ENCODE assay signal across 21 cellular contexts in genomic region chr2:60529111-60529510, GRCh38. TPM values are rescaled to one million over a fixed set of nuclear protein-coding genes. Genes with fewer than 3 reads are reported as not detected.
DNase-seq lines count a peak whose midpoint lies in the region; ATAC-seq, FAIRE-seq and TF ChIP-seq lines count a peak whose summit lies in the region.
"Had no signal": no experiment of that assay in that cellular context is flagged by ENCODE, and none has a peak within 500 bp of the region (broad histone marks: within the 10 kb centered on the region; RNA-seq: fewer than 3 reads in every experiment).

No MANE protein-coding gene starts in this region.

- H3K27ac Mint-ChIP-seq in GM23338 (no peak overlapping the region), WTC11 (no peak overlapping the region)
- H3K27ac Mint-ChIP-seq in stimulated activated naive B cell treated with anti-CD40 and anti-IgM and Interleukin-4, amounts not matched to agents 10 μg/mL and 1 μg/mL and 100 μg/mL, for 72 hours = peak overlapping the region; percentile 90
- H3K27ac Mint-ChIP-seq: endodermal cell; stimulated activated naive CD8-positive, alpha-beta T cell treated with anti-CD3 and anti-CD28 coated beads, Interleukin-15, amount 100 ng/mL, for 72 hours had no signal

- H3K9me2 ChIP-seq in GM23338 (ENCODE audit: insufficient read depth) = no peaks in the 10 kb centered on the region
- no peaks in the 10 kb centered on the region for H3K9me2 ChIP-seq in SU-DHL-6 (replicated peaks; ENCODE audit: insufficient read depth, low read length)

- 0 out of 2 replicates have a peak, but pooled peaks cover 3% of the 10 kb centered on the region for H3K36me3 ChIP-seq in GM23338 (ENCODE audit: insufficient read depth)
- peaks cover 22% of the 10 kb centered on the region for H3K36me3 ChIP-seq in SU-DHL-6 (ENCODE audit: low read length)
- peaks cover 0 to 3% of the 10 kb centered on the region in 2 experiments for H3K36me3 ChIP-seq in keratinocyte (ENCODE audit: control insufficient read depth in 2 of 2, extremely low read depth in 1 of 2, insufficient read depth in 2 of 2, low read length in 2 of 2)
- H3K36me3 ChIP-seq in H7 (replicated peaks; ENCODE audit: control insufficient read depth, insufficient read depth, low read length) = peaks cover 1% of the 10 kb centered on the region; the same call in 1 of the 2 replicates
- H3K36me3 ChIP-seq: right atrium auricular region had no signal

- peaks cover 100% of the 10 kb centered on the region for H3K79me2 ChIP-seq in GM23338 (replicated peaks; ENCODE audit: insufficient read depth)
- peaks cover 100% of the 10 kb centered on the region for H3K79me2 ChIP-seq in SU-DHL-6 (ENCODE audit: insufficient read depth, low read length)
- H3K79me2 ChIP-seq in keratinocyte (ENCODE audit: control insufficient read depth, insufficient read depth, low read length) = peaks cover 29% of the 10 kb centered on the region

- H3K4me1 Mint-ChIP-seq in GM23338 (peaks cover 95% of the 10 kb centered on the region), WTC11 (peaks cover 92% of the 10 kb centered on the region)
- peaks cover 84 to 92% of the 10 kb centered on the region in 2 donors for H3K4me1 Mint-ChIP-seq in stimulated activated naive B cell treated with anti-CD40 and anti-IgM and Interleukin-4, amounts not matched to agents 10 μg/mL and 1 μg/mL and 100 μg/mL, for 72 hours

- peaks cover 9% of the 10 kb centered on the region for H3K27me3 Mint-ChIP-seq in GM23338 (ENCODE audit: insufficient read depth, low read depth, poor library complexity)
- H3K27me3 Mint-ChIP-seq in stimulated activated naive B cell treated with anti-CD40 and anti-IgM and Interleukin-4, amounts not matched to agents 10 μg/mL and 1 μg/mL and 100 μg/mL, for 72 hours = no peaks in the 10 kb centered on the region
- no peaks in the 10 kb centered on the region for H3K27me3 Mint-ChIP-seq in WTC11 (ENCODE audit: low read depth)

- POLR2A ChIA-PET in WTC11 (lab: Charles Lee) = interaction anchor here (0.7 kb wide), 1 partner anchor 25 kb away, joined by 3 read pairs; the partner anchor contains the start of gene BCL11A

- TF ChIP-seq CTCF in GM23338 (conservative IDR thresholded peaks at IDR 0.05; ENCODE audit: low read depth in 2 of 2) (no peak), SU-DHL-6 (IDR thresholded peaks at IDR 0.05; ENCODE audit: insufficient read depth, low read length, poor library complexity, severe bottlenecking) (no peak), keratinocyte (optimal IDR thresholded peaks at IDR 0.05 in 1 of 3, IDR thresholded peaks at IDR 0.05 in 1 of 3, conservative IDR thresholded peaks at IDR 0.05 in 1 of 3; ENCODE audit: extremely low read depth in 1 of 3, insufficient read depth in 2 of 3, low read length in 3 of 3) (no peak), WTC11 (IDR thresholded peaks at IDR 0.05) (no peak)

- peaks cover 35% of the 10 kb centered on the region for H4K20me1 ChIP-seq in GM23338 (replicated peaks; ENCODE audit: insufficient read depth)
- H4K20me1 ChIP-seq in SU-DHL-6 (ENCODE audit: low read depth, low read length) = peaks cover 54% of the 10 kb centered on the region
- no peaks in the 10 kb centered on the region for H4K20me1 ChIP-seq in keratinocyte (ENCODE audit: control insufficient read depth, extremely low read depth, insufficient read depth, low read length)

- H3K9me3 ChIP-seq in SU-DHL-6 (ENCODE audit: insufficient read depth, low read length) (no peaks in the 10 kb centered on the region), keratinocyte (ENCODE audit: control insufficient read depth, low read depth, low read length) (no peaks in the 10 kb centered on the region)
- H3K9me3 ChIP-seq: right atrium auricular region had no signal

- no peaks in the 10 kb centered on the region for H3K27me3 ChIP-seq in GM23338 (ENCODE audit: insufficient read depth)
- H3K27me3 ChIP-seq in SU-DHL-6 (ENCODE audit: low read length) = no peaks in the 10 kb centered on the region
- H3K27me3 ChIP-seq in keratinocyte (ENCODE audit: control insufficient read depth, extremely low read depth, insufficient read depth, low read length) = no peaks in the 10 kb centered on the region
- H3K27me3 ChIP-seq in H7 (ENCODE audit: control insufficient read depth, insufficient read depth, low read length) = no peaks in the 10 kb centered on the region
- H3K27me3 ChIP-seq: right atrium auricular region had no signal

- H3K4me1 ChIP-seq in GM23338 (ENCODE audit: insufficient read depth) (peaks cover 88% of the 10 kb centered on the region), keratinocyte (ENCODE audit: control insufficient read depth, extremely low read depth, insufficient read depth, low read length) (peaks cover 64% of the 10 kb centered on the region)

- DNase-seq in GM23338 (ENCODE audit: low spot score) (no peak), keratinocyte (ENCODE audit: low read depth, low spot score) (no peak), WTC11 (ENCODE audit: low spot score) (no peak), cerebellum (ENCODE audit: low spot score) (no peak), H7 (no peak)
- DNase-seq in stimulated activated naive B cell treated with anti-CD40 and anti-IgM and Interleukin-4, amounts not matched to agents 10 μg/mL and 1 μg/mL and 100 μg/mL, for 72 hours = no peak
- DNase-seq: activated CD4-positive, alpha-beta T cell treated with anti-CD3 and anti-CD28 coated beads for 4 hours; activated effector memory CD4-positive, alpha-beta T cell treated with anti-CD3 and anti-CD28 coated beads, Interleukin-2, amount 50 U/mL, for 16 hours; amygdala; Calu3; endodermal cell; HCEC 1CT; MM.1S; NCI-H2081 treated with DMSO at 0.1 percent for 48 hours; NCI-H524 treated with DMSO at 0.1 percent for 48 hours; occipital lobe; OCI-M1; stimulated activated naive CD8-positive, alpha-beta T cell treated with anti-CD3 and anti-CD28 coated beads, Interleukin-15, amount 100 ng/mL, for 72 hours had no signal

- no peaks in the 10 kb centered on the region for H3K9me1 ChIP-seq in keratinocyte (ENCODE audit: control insufficient read depth, extremely low read depth, insufficient read depth, low read length)

- H3K9ac ChIP-seq in SU-DHL-6 (ENCODE audit: low read length) (no peak overlapping the region), keratinocyte (ENCODE audit: control insufficient read depth, extremely low read depth, insufficient read depth, low read length) (no peak overlapping the region)

- peaks cover 14% of the 10 kb centered on the region for H3K36me3 Mint-ChIP-seq in GM23338 (ENCODE audit: low read depth)
- peaks cover 57 to 65% of the 10 kb centered on the region in 2 donors for H3K36me3 Mint-ChIP-seq in stimulated activated naive B cell treated with anti-CD40 and anti-IgM and Interleukin-4, amounts not matched to agents 10 μg/mL and 1 μg/mL and 100 μg/mL, for 72 hours
- peaks cover 15% of the 10 kb centered on the region for H3K36me3 Mint-ChIP-seq in WTC11

- FAIRE-seq in keratinocyte (lab: Jason Lieb, UNC) = no peak
- FAIRE-seq: HepG2 had no signal

- H3K4me2 ChIP-seq in GM23338 (peak overlapping the region; percentile 65), SU-DHL-6 (ENCODE audit: low read depth, low read length, poor library complexity, severe bottlenecking) (peak overlapping the region; percentile 84), keratinocyte (ENCODE audit: control insufficient read depth, extremely low read depth, insufficient read depth, low read depth, low read length) (peak overlapping the region; percentile 86)

- H2AFZ ChIP-seq in GM23338 (no peak overlapping the region), SU-DHL-6 (ENCODE audit: low read depth, low read length, severe bottlenecking) (no peak overlapping the region), keratinocyte (ENCODE audit: control insufficient read depth, low read length) (no peak overlapping the region)

- H3K27ac ChIP-seq in GM23338 (ENCODE audit: low read depth) (no peak overlapping the region), SU-DHL-6 (ENCODE audit: low read depth, low read length) (no peak overlapping the region; the same call in 1 of the 2 replicates), keratinocyte (ENCODE audit: control insufficient read depth, insufficient read depth, low read length) (no peak overlapping the region)
- H3K27ac ChIP-seq: right atrium auricular region had no signal

- dilution Hi-C loops in keratinocyte (cut with MboI; ENCODE audit: extremely low pct_ligation_motif_present, low sequenced_read_pairs) = no loop called here

- H3K4me3 ChIP-seq in GM23338 (no peak overlapping the region), SU-DHL-6 (ENCODE audit: insufficient read depth, low read length, poor library complexity, severe bottlenecking) (no peak overlapping the region), keratinocyte (ENCODE audit: control insufficient read depth in 2 of 3, extremely low read depth in 1 of 3, insufficient read depth in 2 of 3, low read depth in 1 of 3, low read length in 3 of 3) (no peak overlapping the region), H7 (ENCODE audit: insufficient read depth, low read depth, low read length) (no peak overlapping the region)
- H3K4me3 ChIP-seq: right atrium auricular region had no signal

- peak overlapping the region; percentile 10; the same call in 1 of the 3 replicates for H3K4me3 Mint-ChIP-seq in GM23338
- H3K4me3 Mint-ChIP-seq in stimulated activated naive B cell treated with anti-CD40 and anti-IgM and Interleukin-4, amounts not matched to agents 10 μg/mL and 1 μg/mL and 100 μg/mL, for 72 hours = peak overlapping the region; percentile 7 to 34
- H3K4me3 Mint-ChIP-seq in WTC11 = no peak overlapping the region
- H3K4me3 Mint-ChIP-seq: endodermal cell; stimulated activated naive CD8-positive, alpha-beta T cell treated with anti-CD3 and anti-CD28 coated beads, Interleukin-15, amount 100 ng/mL, for 72 hours had no signal

- no peaks in the 10 kb centered on the region for H3F3A ChIP-seq in GM23338 (replicated peaks; ENCODE audit: low read depth)
- peaks cover 41% of the 10 kb centered on the region; the same call in 1 of the 2 replicates for H3F3A ChIP-seq in SU-DHL-6 (ENCODE audit: insufficient read depth)

- ATAC-seq in GM23338 = no peak
- ATAC-seq in stimulated activated naive B cell treated with anti-CD40 and anti-IgM and Interleukin-4, amounts not matched to agents 10 μg/mL and 1 μg/mL and 100 μg/mL, for 72 hours (replicated peaks) = peak in 1 of 2 donors; percentile 33
- ATAC-seq in WTC11 = no peak
- ATAC-seq: HepG2; stimulated activated naive CD8-positive, alpha-beta T cell treated with anti-CD3 and anti-CD28 coated beads, Interleukin-15, amount 100 ng/mL, for 72 hours had no signal

- CTCF ChIA-PET in WTC11 (lab: Charles Lee) = interaction anchor here (0.7 to 1.0 kb wide), 3 partner anchors 20 to 52 kb away, joined by 3 read pairs; no protein-coding TSS in a partner anchor

- H3K9me3 Mint-ChIP-seq in GM23338 = no peaks in the 10 kb centered on the region
- no peaks in the 10 kb centered on the region for H3K9me3 Mint-ChIP-seq in stimulated activated naive B cell treated with anti-CD40 and anti-IgM and Interleukin-4, amounts not matched to agents 10 μg/mL and 1 μg/mL and 100 μg/mL, for 72 hours
- no peaks in the 10 kb centered on the region for H3K9me3 Mint-ChIP-seq in WTC11
- H3K9me3 Mint-ChIP-seq: endodermal cell; stimulated activated naive CD8-positive, alpha-beta T cell treated with anti-CD3 and anti-CD28 coated beads, Interleukin-15, amount 100 ng/mL, for 72 hours had no signal

RNA-seq across cellular contexts. Expression of gene BCL11A, which starts 24.3 kb away (rescaled TPM):
- total RNA-seq in GM23338 (2014; rRNA removed; shearing (Covaris generic)) = 49.2 and 57.5 TPM in 2 replicates
- 72.5 and 77.6 TPM in 2 replicates for polyA plus RNA-seq in GM23338 (2016; fragmentation: Nextera tagmentation; extraction: Ambion mirVana)
- polyA plus RNA-seq in keratinocyte = 3.8 to 5.3 TPM (median 5.0 TPM) in 3 replicates
- 6.4 TPM for polyA plus RNA-seq in keratinocyte (2011; ENCODE audit: low read depth)
- 2.9 and 3.7 TPM in 2 replicates for polyA plus RNA-seq in keratinocyte (2011; cell fraction: cytosol; rRNA removed)
- 10.2 and 12.2 TPM in 2 replicates for polyA plus RNA-seq in keratinocyte (2011; cell fraction: nucleus; rRNA removed)
- polyA plus RNA-seq in keratinocyte (2012; ENCODE audit: low replicate concordance) = 4.8 and 12.4 TPM in 2 replicates
- polyA minus RNA-seq in keratinocyte = 9.7 to 17.6 TPM (median 12.8 TPM) in 3 replicates
- 4.2 TPM for polyA minus RNA-seq in keratinocyte (2011; cell fraction: cytosol; rRNA and poly(A)+ RNA removed)
- polyA minus RNA-seq in keratinocyte (2011; cell fraction: nucleus; rRNA and poly(A)+ RNA removed) = 10.6 and 20.9 TPM in 2 replicates
- 45.0 to 53.2 TPM (median 46.8 TPM) in 3 replicates for total RNA-seq in WTC11 (2021)
- total RNA-seq in cerebellum = 128 TPM
- total RNA-seq in H7 (2014; rRNA removed; shearing (Covaris generic)) = 30.5 and 34.9 TPM in 2 replicates
- total RNA-seq: HepG2 had no signal
- polyA plus RNA-seq: HepG2 had no signal
